In the genomic region with DNA sequence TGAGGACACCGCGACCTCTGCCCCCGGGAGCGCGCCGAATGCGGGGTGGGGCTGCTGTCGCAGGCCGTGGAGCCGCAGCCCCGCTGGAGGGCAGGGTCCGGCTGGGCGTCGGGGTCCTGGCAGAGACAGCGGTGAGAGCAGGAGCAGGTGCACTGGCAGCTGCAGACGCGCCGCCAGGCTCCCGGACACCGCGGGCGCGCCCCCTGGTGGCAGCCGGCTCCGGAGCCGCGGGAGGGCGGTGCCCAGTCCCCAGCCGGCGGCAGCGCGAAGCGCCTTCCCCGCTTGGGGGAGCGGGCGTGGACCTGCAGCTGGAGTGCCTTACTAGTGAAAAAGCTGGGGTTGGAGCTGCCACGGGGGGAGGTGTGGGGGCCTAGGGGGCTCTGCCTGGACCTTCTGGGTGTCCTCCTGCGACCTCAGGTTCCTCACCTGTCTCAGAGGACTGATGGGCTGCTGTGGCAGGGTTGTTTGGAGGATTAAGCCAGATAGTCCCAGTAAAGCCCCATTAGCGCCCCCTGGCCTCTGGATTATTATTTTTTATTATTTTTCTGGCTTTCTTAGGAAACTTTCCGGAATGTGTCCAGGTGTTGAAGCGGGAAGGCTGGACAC, we compare ENCODE assay signal across 8 cellular contexts.
DNase-seq lines count a peak whose midpoint lies in the region; ATAC-seq and TF ChIP-seq lines count a peak whose summit lies in the region.
"Not testable (repeated sequence)": the region's sequence is repeated elsewhere in the genome, so short reads cannot be mapped to it uniquely, and the experiment has no call there.

No MANE protein-coding gene starts in this region.

- H3F3A ChIP-seq in neural progenitor cell (ENCODE audit: low read depth) = not testable (repeated sequence)

- H3K27ac Mint-ChIP-seq in neural progenitor cell = not testable (repeated sequence)

- not testable (repeated sequence) for H3K79me2 ChIP-seq in neural progenitor cell (ENCODE audit: low read depth)

- ATAC-seq in GM21576 (IDR thresholded peaks at IDR 0.05; ENCODE audit: unreplicated experiment) = peak; percentile 97

- H3K9me3 ChIP-seq in neural progenitor cell (ENCODE audit: low read depth) = not testable (repeated sequence)

- H3K27me3 ChIP-seq in neural progenitor cell = peaks cover 27% of the 10 kb centered on the region

- H2AFZ ChIP-seq in neural progenitor cell (replicated peaks) = peak overlapping the region; percentile 95

- not testable (repeated sequence) for H3K4me1 Mint-ChIP-seq in neural progenitor cell

- H3K27ac ChIP-seq in neural progenitor cell = not testable (repeated sequence)

- not testable (repeated sequence) for H4K20me1 ChIP-seq in neural progenitor cell (ENCODE audit: low read depth)

- H3K9ac ChIP-seq in neural progenitor cell = not testable (repeated sequence)

- H3K4me3 Mint-ChIP-seq in neural progenitor cell = peak overlapping the region; percentile 87

- in situ Hi-C loops in SK-MEL-5 (cut with HindIII; ENCODE audit: low pct_unique_long_range_greater_than_20kb, low sequenced_read_pairs) = not testable (repeated sequence)

- peak overlapping the region; percentile 44 to 55 for H3K4me3 ChIP-seq in foreskin fibroblast (ENCODE audit: low read depth in 1 of 2, low read length in 2 of 2)
- peak overlapping the region; percentile 71 for H3K4me3 ChIP-seq in neural progenitor cell

- not testable (repeated sequence) for H3K36me3 ChIP-seq in neural progenitor cell

- not testable (repeated sequence) for H3K4me1 ChIP-seq in neural progenitor cell

- DNase-seq in DMS79 (lab: John Stamatoyannopoulos, UW) = peak; percentile 17
- peak in 59 of 76 experiments; percentile 4 to 73 (median 44) for DNase-seq in HUDEP-2 (lab: John Stamatoyannopoulos, UW; ENCODE audit: unreplicated experiment in 76 of 76)
- DNase-seq in SK-MEL-5 (ENCODE audit: low read depth, low spot score) = peak; percentile 61
- DNase-seq in activated naive CD4-positive, alpha-beta T cell (lab: John Stamatoyannopoulos, UW) = peak; percentile 39 to 71 (median 54)
- peak; percentile 25 to 73 for DNase-seq in foreskin fibroblast
- peak; percentile 84 for DNase-seq in neural progenitor cell (ENCODE audit: low spot score)
- peak; percentile 23 to 83 (median 62) for DNase-seq in stimulated activated naive CD4-positive, alpha-beta T cell (lab: John Stamatoyannopoulos, UW)

- H3K9me3 Mint-ChIP-seq in neural progenitor cell = not testable (repeated sequence)

- not testable (repeated sequence) for H3K27me3 Mint-ChIP-seq in neural progenitor cell (ENCODE audit: insufficient read depth, low read depth)

- not testable (repeated sequence) for H3K36me3 Mint-ChIP-seq in neural progenitor cell

- peak overlapping the region; percentile 86 for H3K4me2 ChIP-seq in neural progenitor cell

- TF ChIP-seq CTCF in foreskin fibroblast (IDR thresholded peaks at IDR 0.05; ENCODE audit: low read depth, low read length) (peak; percentile 30), neural progenitor cell (IDR thresholded peaks at IDR 0.05) (peak; percentile 70)

Comparison
In these comparisons a context has a peak if more than half of its experiments do, and no peak if none do; other contexts are left out.
1. DNase-seq: peak in every context shown above with its lines; median percentile 84 in neural progenitor cell; 62 in stimulated activated naive CD4-positive, alpha-beta T cell; 61 in SK-MEL-5; 54 in activated naive CD4-positive, alpha-beta T cell; 49 in foreskin fibroblast; 44 in HUDEP-2; 17 in DMS79.